Comparison of ENCODE assay signal across 8 cellular contexts in the genomic region with DNA sequence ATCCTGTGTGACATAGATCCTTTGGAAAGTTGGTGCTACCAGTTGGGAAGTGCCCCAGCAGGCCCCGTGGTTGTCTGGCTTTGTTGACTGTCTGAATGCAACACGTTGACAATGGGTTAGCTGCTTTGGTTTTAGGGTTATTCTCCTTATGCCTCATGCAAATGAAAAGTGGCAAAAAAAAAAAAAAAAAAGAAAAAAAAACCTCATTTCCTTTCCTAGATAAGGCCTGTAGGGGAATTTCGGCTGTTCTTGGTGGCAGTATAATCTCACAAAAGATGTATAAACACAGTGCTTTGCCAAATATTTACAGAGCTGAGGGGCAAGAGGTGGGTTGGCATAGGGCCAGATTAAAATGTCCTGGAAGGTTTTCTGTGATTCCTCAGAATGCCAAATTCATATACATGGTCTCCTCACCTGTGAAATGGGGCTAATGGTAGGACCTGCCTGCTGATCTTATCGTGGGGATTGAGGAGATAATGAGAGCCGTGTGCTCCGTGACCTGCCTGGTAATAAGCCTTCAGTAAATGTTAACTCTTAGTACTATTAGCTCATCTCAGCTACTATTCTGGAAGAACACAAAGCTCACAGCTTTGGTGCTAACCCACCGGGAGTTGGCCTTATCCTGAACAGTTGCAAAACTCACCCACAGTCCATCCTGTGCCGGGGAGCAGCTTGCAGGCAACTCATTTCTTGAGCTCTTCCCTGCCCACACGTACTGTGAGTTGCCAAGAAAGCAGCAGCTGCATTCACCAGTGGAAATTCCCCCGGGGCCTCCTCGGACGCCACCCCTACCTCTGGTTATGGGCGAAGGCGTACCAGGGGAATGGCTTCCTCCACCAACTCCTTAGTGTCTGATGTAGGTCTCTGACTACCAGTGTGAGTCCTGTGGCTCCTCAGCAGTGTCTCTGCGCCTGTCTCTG.
DNase-seq lines count a peak whose midpoint lies in the region; ATAC-seq and TF ChIP-seq lines count a peak whose summit lies in the region.

No MANE protein-coding gene starts in this region.

- POLR2A ChIA-PET in PC-9 (lab: Charles Lee; ENCODE audit: unreplicated experiment), result no interaction called here

- no TSS peak for BruUV-seq in PC-9 (replicated peaks; lab: Mats Ljungman, UMichigan)

- H4K20me1 ChIP-seq in osteoblast (ENCODE audit: insufficient read depth, low read length), result no peaks in the 10 kb centered on the region
- H4K20me1 ChIP-seq in PC-9 (ENCODE audit: insufficient read depth), result no peaks in the 10 kb centered on the region

- no peaks in the 10 kb centered on the region for H3K79me2 ChIP-seq in osteoblast (ENCODE audit: insufficient read depth, low read length)
- no peaks in the 10 kb centered on the region for H3K79me2 ChIP-seq in PC-9 (ENCODE audit: low read depth)

- H3K27me3 Mint-ChIP-seq in activated T-cell treated with anti-CD3 and anti-CD28 coated beads, Interleukin-2, amount 50 U/mL, for 4 hours (ENCODE audit: low read depth), result no peaks in the 10 kb centered on the region

- no peaks in the 10 kb centered on the region for H3K9me2 ChIP-seq in PC-9 (ENCODE audit: insufficient read depth)

- H3K4me1 ChIP-seq in osteoblast (ENCODE audit: insufficient read depth, low read length) (peaks cover 20% of the 10 kb centered on the region), PC-9 (replicated peaks; ENCODE audit: insufficient read depth) (peaks cover 19% of the 10 kb centered on the region)

- H3K9me3 ChIP-seq in osteoblast (ENCODE audit: low read depth, low read length), result no peaks in the 10 kb centered on the region
- H3K9me3 ChIP-seq in PC-9 (ENCODE audit: insufficient read depth, low read depth), result no peaks in the 10 kb centered on the region

- intact Hi-C loops in PC-9 (cut with micrococcal nuclease; ENCODE audit: unreplicated experiment), result no loop called here

- ATAC-seq in GM19467 (IDR thresholded peaks at IDR 0.05; ENCODE audit: unreplicated experiment), result peak; percentile 55
- ATAC-seq in HG03558 (IDR thresholded peaks at IDR 0.05; ENCODE audit: extremely low read depth, unreplicated experiment), result peak; percentile 43
- ATAC-seq in activated T-cell treated with anti-CD3 and anti-CD28 coated beads, Interleukin-2, amount 50 U/mL, for 4 hours, result peak; percentile 86 to 87

- H2AFZ ChIP-seq in osteoblast (ENCODE audit: low read length) (peak overlapping the region; percentile 12), PC-9 (no peak overlapping the region)

- H3K36me3 ChIP-seq in osteoblast (ENCODE audit: insufficient read depth, low read length) (no peaks in the 10 kb centered on the region), PC-9 (ENCODE audit: low read depth) (no peaks in the 10 kb centered on the region)

- H3K4me1 Mint-ChIP-seq in activated T-cell treated with anti-CD3 and anti-CD28 coated beads, Interleukin-2, amount 50 U/mL, for 4 hours (ENCODE audit: low read depth), result peaks cover 41% of the 10 kb centered on the region

- CTCF ChIA-PET in PC-9 (lab: Charles Lee), result interaction anchor here (0.7 kb wide), 1 partner anchor 94 kb away, joined by 5 read pairs; no protein-coding TSS in a partner anchor

- DNase-seq in GF-D8 (lab: John Stamatoyannopoulos, UW), result peak; percentile 78
- DNase-seq in activated T-cell treated with anti-CD3 and anti-CD28 coated beads, Interleukin-2, amount 50 U/mL, for 4 hours, result peak; percentile 34
- DNase-seq in osteoblast (ENCODE audit: insufficient read length, low spot score, missing footprints), result peak; percentile 42
- DNase-seq in putamen (ENCODE audit: low spot score), result no peak
- DNase-seq in PC-9, result no peak
- DNase-seq in kidney glomerular epithelial cell (lab: John Stamatoyannopoulos, UW), result no peak

- H3K4me3 Mint-ChIP-seq in activated T-cell treated with anti-CD3 and anti-CD28 coated beads, Interleukin-2, amount 50 U/mL, for 4 hours, result peak overlapping the region; percentile 22

- H3K27ac ChIP-seq in osteoblast (ENCODE audit: low read depth, low read length) (peak overlapping the region; percentile 75), PC-9 (no peak overlapping the region)

- no peak overlapping the region for H3K4me3 ChIP-seq in osteoblast (ENCODE audit: insufficient read depth, low read length)
- H3K4me3 ChIP-seq in PC-9, result no peak overlapping the region

- no peak for TF ChIP-seq CTCF in osteoblast (IDR thresholded peaks at IDR 0.05; ENCODE audit: extremely low read depth, low read depth, low read length)
- no peak for TF ChIP-seq CTCF in PC-9 (conservative IDR thresholded peaks at IDR 0.05)

- no peaks in the 10 kb centered on the region for H3F3A ChIP-seq in PC-9 (ENCODE audit: insufficient read depth, low read depth)

- H3K9me3 Mint-ChIP-seq in activated T-cell treated with anti-CD3 and anti-CD28 coated beads, Interleukin-2, amount 50 U/mL, for 4 hours, result no peaks in the 10 kb centered on the region

- H3K27me3 ChIP-seq in osteoblast (ENCODE audit: insufficient read depth, low read length), result no peaks in the 10 kb centered on the region
- no peaks in the 10 kb centered on the region for H3K27me3 ChIP-seq in PC-9 (ENCODE audit: insufficient read depth, low read depth)

- H3K4me2 ChIP-seq in osteoblast (ENCODE audit: insufficient read depth, low read length), result peak overlapping the region; percentile 18
- H3K4me2 ChIP-seq in PC-9, result no peak overlapping the region

- peaks cover 17% of the 10 kb centered on the region for H3K36me3 Mint-ChIP-seq in activated T-cell treated with anti-CD3 and anti-CD28 coated beads, Interleukin-2, amount 50 U/mL, for 4 hours (ENCODE audit: insufficient read depth)

Comparison
In these comparisons a context has a peak if more than half of its experiments do, and no peak if none do; other contexts are left out.
1. DNase-seq: peak in GF-D8 (single experiment), activated T-cell treated with anti-CD3 and anti-CD28 coated beads, Interleukin-2, amount 50 U/mL, for 4 hours (single experiment) and osteoblast (single experiment); none in putamen (single experiment), PC-9 (0 of 2) and kidney glomerular epithelial cell (single experiment).
2. Peak in every context shown above with its lines, with median percentiles within 50 percentile points of each other: ATAC-seq.